9 cellular contexts compared by ENCODE assay signal in the genomic region with DNA sequence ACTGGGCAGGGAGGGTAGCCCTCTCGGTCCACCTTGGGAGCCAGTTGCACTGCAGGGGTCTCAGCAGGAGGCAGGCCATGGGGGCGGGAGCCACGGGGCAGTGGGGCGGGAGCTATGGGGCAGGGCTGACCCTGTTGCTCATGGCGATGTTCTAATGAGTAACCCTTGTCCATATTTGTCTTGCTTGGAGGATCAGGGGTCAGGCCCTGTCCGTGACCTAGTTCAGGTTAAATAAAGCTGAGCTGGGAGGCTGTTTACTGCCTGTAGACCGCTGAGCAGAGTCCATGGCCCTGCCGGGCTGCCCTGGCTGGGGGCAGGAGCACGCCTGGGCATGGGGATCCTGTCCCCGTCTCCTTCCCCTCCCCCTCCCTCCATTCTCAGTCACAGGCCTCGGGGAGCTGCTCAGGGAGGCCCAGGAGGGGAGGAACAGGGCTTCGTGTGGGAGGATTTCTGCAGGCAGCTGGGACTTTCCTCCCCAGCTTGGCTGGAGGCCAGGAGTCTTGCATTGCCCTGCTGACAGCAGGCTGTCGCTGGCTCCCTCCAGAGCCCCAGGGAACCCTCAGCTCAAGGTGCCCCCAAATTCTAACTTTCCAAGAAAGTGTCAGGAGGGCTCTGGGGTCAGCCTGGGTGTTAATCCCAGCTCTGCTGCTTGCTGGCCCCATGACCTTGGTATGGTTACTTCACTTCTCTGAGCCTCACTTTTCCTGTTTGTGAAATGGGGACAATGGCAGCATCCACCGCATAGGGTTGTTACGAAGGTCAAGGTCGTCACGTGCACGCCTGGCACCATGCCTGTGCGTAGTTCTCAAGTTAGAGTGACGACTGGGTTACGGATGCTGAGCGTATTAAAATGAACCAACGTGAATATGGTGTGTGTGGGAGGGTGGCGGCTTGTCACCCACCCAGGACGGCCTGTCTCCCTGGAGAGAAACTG. TPM values are rescaled to one million over a fixed set of nuclear protein-coding genes. Genes with fewer than 3 reads are reported as not detected.
A peak's percentile ranks its signal among the peaks of the same experiment; 100 is the strongest.
DNase-seq lines count a peak whose midpoint lies in the region; ATAC-seq, FAIRE-seq and TF ChIP-seq lines count a peak whose summit lies in the region.
"Had no signal": no experiment of that assay in that cellular context is flagged by ENCODE, and none has a peak within 500 bp of the region (broad histone marks: within the 10 kb centered on the region; RNA-seq: fewer than 3 reads in every experiment).

No MANE protein-coding gene starts in this region.

- no peaks in the 10 kb centered on the region for H3K4me1 ChIP-seq in ectodermal cell (ENCODE audit: control insufficient read depth, insufficient read depth, low read length)

- H3K4me3 Mint-ChIP-seq in chondrocyte (ENCODE audit: unreplicated experiment): no peak overlapping the region

- H3K9me3 Mint-ChIP-seq in chondrocyte (ENCODE audit: low read depth): no peaks in the 10 kb centered on the region

- FAIRE-seq in GM12892 (lab: Jason Lieb, UNC): peak; percentile 94

- TF ChIP-seq POLR2A in GM12892 (IDR thresholded peaks at IDR 0.05; ENCODE audit: low read depth, low read length): no peak

- H3K27me3 ChIP-seq in ectodermal cell (ENCODE audit: control insufficient read depth, insufficient read depth, low read length, poor library complexity, severe bottlenecking): no peaks in the 10 kb centered on the region
- H3K27me3 ChIP-seq: tibial artery had no signal

- H3K36me3 Mint-ChIP-seq in chondrocyte (ENCODE audit: low read depth): peaks cover 5% of the 10 kb centered on the region

- H3K27ac ChIP-seq in ectodermal cell (ENCODE audit: insufficient read depth, low read depth, low read length, poor library complexity, severe bottlenecking): peak overlapping the region; percentile 8
- H3K27ac ChIP-seq: tibial artery had no signal

- no peak for TF ChIP-seq CTCF in chondrocyte (IDR thresholded peaks at IDR 0.05)

- WGBS in ectodermal cell, 2 experiments: 75 to 76% methylated on average over 24 to 25 of the region's 25 CpGs

- ATAC-seq in HG02970 (IDR thresholded peaks at IDR 0.05; ENCODE audit: low FRiP score, unreplicated experiment): no peak
- ATAC-seq in HG03175 (IDR thresholded peaks at IDR 0.05; ENCODE audit: unreplicated experiment): no peak

- no peak overlapping the region for H3K4me3 ChIP-seq in ectodermal cell (ENCODE audit: insufficient read depth, low read depth, low read length)
- H3K4me3 ChIP-seq: tibial artery had no signal

- H3K4me1 Mint-ChIP-seq in chondrocyte (ENCODE audit: low read depth): peaks cover 13% of the 10 kb centered on the region

- DNase-seq in GM12892 (ENCODE audit: insufficient read length) (peak; percentile 93), occipital lobe (lab: John Stamatoyannopoulos, UW) (peak; percentile 42), germinal center (ENCODE audit: low spot score) (no peak), chondrocyte (ENCODE audit: low spot score) (no peak)

- no peaks in the 10 kb centered on the region for H3K36me3 ChIP-seq in ectodermal cell (ENCODE audit: control insufficient read depth, insufficient read depth, low read length)

- H3K27ac Mint-ChIP-seq in chondrocyte (ENCODE audit: unreplicated experiment): no peak overlapping the region

- H3K27me3 Mint-ChIP-seq in chondrocyte (ENCODE audit: low read depth): no peaks in the 10 kb centered on the region

- no peaks in the 10 kb centered on the region for H3K9me3 ChIP-seq in ectodermal cell (ENCODE audit: control insufficient read depth, low read length)
- H3K9me3 ChIP-seq: tibial artery had no signal

TF ChIP-seq in PFSK-1, 5 proteins besides CTCF, POLR2A, EP300 and RAD21:
- TF ChIP-seq TAF1 (IDR thresholded peaks at IDR 0.05; ENCODE audit: borderline replicate concordance, insufficient read depth, low read length) (no peak), POLR2AphosphoS5 (IDR thresholded peaks at IDR 0.05; ENCODE audit: low read depth, low read length) (no peak), FOXP2 (optimal IDR thresholded peaks at IDR 0.05; ENCODE audit: borderline replicate concordance, extremely low read depth, extremely low read length, insufficient read depth) (peak; percentile 10)
- TF ChIP-seq, protein P1, sequence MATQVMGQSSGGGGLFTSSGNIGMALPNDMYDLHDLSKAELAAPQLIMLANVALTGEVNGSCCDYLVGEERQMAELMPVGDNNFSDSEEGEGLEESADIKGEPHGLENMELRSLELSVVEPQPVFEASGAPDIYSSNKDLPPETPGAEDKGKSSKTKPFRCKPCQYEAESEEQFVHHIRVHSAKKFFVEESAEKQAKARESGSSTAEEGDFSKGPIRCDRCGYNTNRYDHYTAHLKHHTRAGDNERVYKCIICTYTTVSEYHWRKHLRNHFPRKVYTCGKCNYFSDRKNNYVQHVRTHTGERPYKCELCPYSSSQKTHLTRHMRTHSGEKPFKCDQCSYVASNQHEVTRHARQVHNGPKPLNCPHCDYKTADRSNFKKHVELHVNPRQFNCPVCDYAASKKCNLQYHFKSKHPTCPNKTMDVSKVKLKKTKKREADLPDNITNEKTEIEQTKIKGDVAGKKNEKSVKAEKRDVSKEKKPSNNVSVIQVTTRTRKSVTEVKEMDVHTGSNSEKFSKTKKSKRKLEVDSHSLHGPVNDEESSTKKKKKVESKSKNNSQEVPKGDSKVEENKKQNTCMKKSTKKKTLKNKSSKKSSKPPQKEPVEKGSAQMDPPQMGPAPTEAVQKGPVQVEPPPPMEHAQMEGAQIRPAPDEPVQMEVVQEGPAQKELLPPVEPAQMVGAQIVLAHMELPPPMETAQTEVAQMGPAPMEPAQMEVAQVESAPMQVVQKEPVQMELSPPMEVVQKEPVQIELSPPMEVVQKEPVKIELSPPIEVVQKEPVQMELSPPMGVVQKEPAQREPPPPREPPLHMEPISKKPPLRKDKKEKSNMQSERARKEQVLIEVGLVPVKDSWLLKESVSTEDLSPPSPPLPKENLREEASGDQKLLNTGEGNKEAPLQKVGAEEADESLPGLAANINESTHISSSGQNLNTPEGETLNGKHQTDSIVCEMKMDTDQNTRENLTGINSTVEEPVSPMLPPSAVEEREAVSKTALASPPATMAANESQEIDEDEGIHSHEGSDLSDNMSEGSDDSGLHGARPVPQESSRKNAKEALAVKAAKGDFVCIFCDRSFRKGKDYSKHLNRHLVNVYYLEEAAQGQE (IDR thresholded peaks at IDR 0.05; ENCODE audit: insufficient read depth in 1 of 2, low read depth in 2 of 2, low read length in 2 of 2): 0 out of 4 replicates have a peak, but pooled peaks of 1 of the 2 experiments have one; percentile 22

RNA-seq across cellular contexts. Expression of gene SERPINF2, which starts 6.1 kb away (rescaled TPM):
- polyA plus RNA-seq in GM12892 (2012; ENCODE audit: missing spikeins): not detected
- polyA plus RNA-seq in PFSK-1 (2012; ENCODE audit: insufficient read length, low read depth): 1.1 TPM
- 0.31 TPM for polyA plus RNA-seq in ectodermal cell (2013, experiment 1 of 4)
- 0.52 TPM for polyA plus RNA-seq in ectodermal cell (2013, experiment 2 of 4)
- 0.27 TPM for polyA plus RNA-seq in ectodermal cell (2013, experiment 3 of 4)
- 0.08 TPM for polyA plus RNA-seq in ectodermal cell (2013, experiment 4 of 4)
- total RNA-seq in occipital lobe: 0.16 TPM
- total RNA-seq in chondrocyte: 0.15 to 0.24 TPM (median 0.15 TPM) in 3 replicates

RNA-seq across cellular contexts. Expression of gene WDR81, which starts 12.1 kb away (rescaled TPM):
- polyA plus RNA-seq in GM12892 (2012; ENCODE audit: missing spikeins): 3.1 TPM
- polyA plus RNA-seq in PFSK-1 (2012; ENCODE audit: insufficient read length, low read depth): 47.8 TPM
- 10.8 TPM for polyA plus RNA-seq in ectodermal cell (2013, experiment 1 of 4)
- polyA plus RNA-seq in ectodermal cell (2013, experiment 2 of 4): 13.8 TPM
- 9.2 TPM for polyA plus RNA-seq in ectodermal cell (2013, experiment 3 of 4)
- polyA plus RNA-seq in ectodermal cell (2013, experiment 4 of 4): 10.9 TPM
- total RNA-seq in occipital lobe (10.8 TPM), chondrocyte (14.8 to 18.6 TPM (median 16.2 TPM) in 3 replicates)

RNA-seq across cellular contexts. Expression of gene SERPINF1, which starts 25.2 kb away (rescaled TPM):
- 4.1 TPM for polyA plus RNA-seq in GM12892 (2012; ENCODE audit: missing spikeins)
- 1,439 TPM for polyA plus RNA-seq in PFSK-1 (2012; ENCODE audit: insufficient read length, low read depth)
- polyA plus RNA-seq in ectodermal cell (2013, experiment 1 of 4): 41.3 TPM
- 55.7 TPM for polyA plus RNA-seq in ectodermal cell (2013, experiment 2 of 4)
- polyA plus RNA-seq in ectodermal cell (2013, experiment 3 of 4): 51.6 TPM
- 57.7 TPM for polyA plus RNA-seq in ectodermal cell (2013, experiment 4 of 4)
- total RNA-seq in occipital lobe (5.8 TPM), chondrocyte (14.6 to 69.2 TPM (median 15.2 TPM) in 3 replicates)

RNA-seq across cellular contexts. Expression of gene TLCD2, which starts 26.4 kb away (rescaled TPM):
- 0.08 TPM for polyA plus RNA-seq in GM12892 (2012; ENCODE audit: missing spikeins)
- 1.4 TPM for polyA plus RNA-seq in PFSK-1 (2012; ENCODE audit: insufficient read length, low read depth)
- 0.44 TPM for polyA plus RNA-seq in ectodermal cell (2013, experiment 1 of 4)
- polyA plus RNA-seq in ectodermal cell (2013, experiment 2 of 4): 0.57 TPM
- 0.48 TPM for polyA plus RNA-seq in ectodermal cell (2013, experiment 3 of 4)
- 0.61 TPM for polyA plus RNA-seq in ectodermal cell (2013, experiment 4 of 4)
- total RNA-seq in occipital lobe (0.47 TPM), chondrocyte (5.6 to 9.5 TPM (median 9.2 TPM) in 3 replicates)

RNA-seq across cellular contexts. Expression of gene PRPF8, which starts 51.9 kb away (rescaled TPM):
- polyA plus RNA-seq in GM12892 (2012; ENCODE audit: missing spikeins): 119 TPM
- polyA plus RNA-seq in PFSK-1 (2012; ENCODE audit: insufficient read length, low read depth): 613 TPM
- polyA plus RNA-seq in ectodermal cell (2013, experiment 1 of 4): 252 TPM
- polyA plus RNA-seq in ectodermal cell (2013, experiment 2 of 4): 253 TPM
- polyA plus RNA-seq in ectodermal cell (2013, experiment 3 of 4): 219 TPM
- polyA plus RNA-seq in ectodermal cell (2013, experiment 4 of 4): 227 TPM
- 71.1 TPM for total RNA-seq in occipital lobe
- total RNA-seq in chondrocyte: 164 to 235 TPM (median 164 TPM) in 3 replicates

Comparison
In these comparisons a context has a peak if more than half of its experiments do, and no peak if none do; other contexts are left out.
1. DNase-seq: peak in GM12892 (single experiment) and occipital lobe (single experiment); none in germinal center (single experiment) and chondrocyte (single experiment).